Comparison of ENCODE assay signal across 8 cellular contexts in the genomic region with DNA sequence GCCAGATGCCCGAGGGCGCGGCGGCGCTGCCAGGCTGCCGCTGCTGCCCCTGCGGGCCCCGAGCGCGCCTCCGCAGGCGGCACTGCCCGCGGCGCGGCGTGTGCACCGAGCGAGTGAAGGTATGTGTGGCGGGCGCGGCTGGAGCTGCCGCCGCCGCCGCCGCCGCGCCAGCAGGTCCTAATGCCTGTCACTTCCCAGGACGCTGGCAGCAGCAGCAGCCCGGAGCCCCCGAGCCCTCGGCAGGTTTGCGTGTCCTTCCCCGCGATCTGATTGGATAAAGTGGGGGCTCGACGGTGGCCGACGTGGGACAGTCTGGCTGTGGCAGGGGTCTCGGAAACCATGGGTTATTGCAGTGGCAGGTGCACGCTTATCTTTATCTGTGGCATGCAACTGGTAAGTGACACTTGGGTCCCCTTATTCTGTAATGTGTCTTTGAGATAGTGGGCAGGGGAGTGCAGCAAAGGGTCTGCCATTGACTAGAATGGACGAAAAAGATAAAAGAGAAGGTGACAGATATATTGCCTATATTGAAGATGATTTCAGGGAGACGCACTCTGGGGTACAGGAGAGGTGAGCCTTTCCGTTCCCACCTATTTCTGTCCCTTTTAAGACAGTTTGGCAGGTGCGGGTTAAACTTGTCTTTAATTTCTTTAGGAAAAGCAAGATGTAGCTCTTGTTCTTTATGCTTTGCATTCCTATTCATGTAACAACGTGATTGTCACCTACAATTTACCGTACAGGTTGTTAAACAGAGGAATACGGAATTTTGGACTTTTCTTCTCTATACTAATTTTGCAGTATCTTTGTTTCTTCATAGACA. TPM values are rescaled to one million over a fixed set of nuclear protein-coding genes. Genes with fewer than 3 reads are reported as not detected.
DNase-seq lines count a peak whose midpoint lies in the region; ATAC-seq and TF ChIP-seq lines count a peak whose summit lies in the region.

A gene (plus strand): TSS at position 4 of the 820 bp plus-strand sequence.

- no peaks in the 10 kb centered on the region for H3K36me3 ChIP-seq in CD4-positive, CD25-positive, alpha-beta regulatory T cell (ENCODE audit: control insufficient read depth, insufficient read depth, low read length)
- H3K36me3 ChIP-seq in SJSA1 (no peaks in the 10 kb centered on the region), mucosa of descending colon (ENCODE audit: low read depth) (no peaks in the 10 kb centered on the region)

- peaks cover 0 to 15% (median 6%) of the 10 kb centered on the region in 4 donors for H3K4me1 Mint-ChIP-seq in CD4-positive, CD25-positive, alpha-beta regulatory T cell
- H3K4me1 Mint-ChIP-seq in endothelial cell (ENCODE audit: unreplicated experiment): peaks cover 6% of the 10 kb centered on the region
- peaks cover 15% of the 10 kb centered on the region for H3K4me1 Mint-ChIP-seq in type B pancreatic cell (ENCODE audit: unreplicated experiment)

- H3K9me3 Mint-ChIP-seq in CD4-positive, CD25-positive, alpha-beta regulatory T cell: peaks cover 0 to 2% (median 0%) of the 10 kb centered on the region in 7 donors
- H3K9me3 Mint-ChIP-seq in endothelial cell (ENCODE audit: unreplicated experiment) (no peaks in the 10 kb centered on the region), type B pancreatic cell (no peaks in the 10 kb centered on the region)

- peaks cover 3% of the 10 kb centered on the region for H3K4me1 ChIP-seq in CD4-positive, CD25-positive, alpha-beta regulatory T cell (ENCODE audit: control insufficient read depth, insufficient read depth, low read length, poor library complexity, severe bottlenecking)
- H3K4me1 ChIP-seq in SJSA1 (replicated peaks) (peaks cover 7% of the 10 kb centered on the region), mucosa of descending colon (ENCODE audit: low read depth) (peaks cover 8% of the 10 kb centered on the region)

- no peaks in the 10 kb centered on the region for H3K9me3 ChIP-seq in CD4-positive, CD25-positive, alpha-beta regulatory T cell (ENCODE audit: control insufficient read depth in 2 of 2, low read length in 2 of 2)
- H3K9me3 ChIP-seq in SJSA1 (replicated peaks) (no peaks in the 10 kb centered on the region), mucosa of descending colon (no peaks in the 10 kb centered on the region)

- intact Hi-C loops in mucosa of descending colon (cut with DNase I, micrococcal nuclease): no loop called here

- peak within 1 kb of the TSS in 3 of 4 donors; percentile 34 to 70 (median 51) for H3K4me3 Mint-ChIP-seq in CD4-positive, CD25-positive, alpha-beta regulatory T cell
- H3K4me3 Mint-ChIP-seq in endothelial cell (ENCODE audit: unreplicated experiment) (peak within 1 kb of the TSS; percentile 94), type B pancreatic cell (peak within 1 kb of the TSS; percentile 92)

- peaks cover 24% of the 10 kb centered on the region for H3K27me3 Mint-ChIP-seq in CD4-positive, CD25-positive, alpha-beta regulatory T cell
- peaks cover 4% of the 10 kb centered on the region for H3K27me3 Mint-ChIP-seq in endothelial cell (ENCODE audit: unreplicated experiment)
- H3K27me3 Mint-ChIP-seq in type B pancreatic cell: peaks cover 74% of the 10 kb centered on the region

- peaks cover 11% of the 10 kb centered on the region for H3K27me3 ChIP-seq in CD4-positive, CD25-positive, alpha-beta regulatory T cell (ENCODE audit: control insufficient read depth, insufficient read depth, low read length)
- H3K27me3 ChIP-seq in SJSA1 (replicated peaks): peaks cover 60% of the 10 kb centered on the region

- no peak within 1 kb of the TSS for H3K4me3 ChIP-seq in CD4-positive, CD25-positive, alpha-beta regulatory T cell (ENCODE audit: low read depth, low read length)
- H3K4me3 ChIP-seq in SJSA1 (peak within 1 kb of the TSS; percentile 19), mucosa of descending colon (no peak within 1 kb of the TSS)

- TF ChIP-seq CTCF in endothelial cell (IDR thresholded peaks at IDR 0.05; ENCODE audit: unreplicated experiment): no peak
- TF ChIP-seq CTCF in mucosa of descending colon (IDR thresholded peaks at IDR 0.05): no peak
- TF ChIP-seq CTCF in type B pancreatic cell (conservative IDR thresholded peaks at IDR 0.05): no peak

- H3K36me3 Mint-ChIP-seq in CD4-positive, CD25-positive, alpha-beta regulatory T cell: no peaks in the 10 kb centered on the region
- no peaks in the 10 kb centered on the region for H3K36me3 Mint-ChIP-seq in endothelial cell (ENCODE audit: low read depth, unreplicated experiment)
- no peaks in the 10 kb centered on the region for H3K36me3 Mint-ChIP-seq in type B pancreatic cell

- no peak for DNase-seq in CD4-positive, CD25-positive, alpha-beta regulatory T cell
- DNase-seq in SJSA1 (ENCODE audit: low read depth in 1 of 2, low spot score in 2 of 2) (no peak), endothelial cell (ENCODE audit: low spot score) (peak; percentile 65), mucosa of descending colon (peak; percentile 3 to 46 (median 19)), type B pancreatic cell (ENCODE audit: extremely low spot score, unreplicated experiment) (peak; percentile 72), dedifferentiated amniotic fluid mesenchymal stem cell (ENCODE audit: extremely low spot score) (no peak)

- no peak within 1 kb of the TSS for H3K27ac ChIP-seq in CD4-positive, CD25-positive, alpha-beta regulatory T cell (ENCODE audit: insufficient read depth, low read length, poor library complexity, severe bottlenecking)
- H3K27ac ChIP-seq in SJSA1: no peak within 1 kb of the TSS

- no peak for ATAC-seq in CD4-positive, CD25-positive, alpha-beta regulatory T cell (ENCODE audit: low read depth in 2 of 2)
- ATAC-seq in GM19324 (IDR thresholded peaks at IDR 0.05; ENCODE audit: low FRiP score, unreplicated experiment) (peak; percentile 34), HG03460 (IDR thresholded peaks at IDR 0.05; ENCODE audit: unreplicated experiment) (peak; percentile 24), mucosa of descending colon (peak; percentile 38)

- no peak within 1 kb of the TSS for H3K27ac Mint-ChIP-seq in CD4-positive, CD25-positive, alpha-beta regulatory T cell
- H3K27ac Mint-ChIP-seq in endothelial cell (ENCODE audit: unreplicated experiment) (no peak within 1 kb of the TSS), type B pancreatic cell (peak within 1 kb of the TSS; percentile 35)

RNA-seq across cellular contexts. Expression of the gene that starts here (rescaled TPM):
- total RNA-seq in CD4-positive, CD25-positive, alpha-beta regulatory T cell: not detected
- not detected for polyA plus RNA-seq in CD4-positive, CD25-positive, alpha-beta regulatory T cell
- total RNA-seq in SJSA1 (2014; rRNA removed; shearing (Covaris generic)): not detected in 2 replicates
- total RNA-seq in endothelial cell (ENCODE audit: unreplicated experiment): 9.5 TPM
- total RNA-seq in mucosa of descending colon: 1 to 10 TPM in 1 of 3 donors, under 1 TPM in 2; 0.34 to 4.7 (median 0.69) TPM
- 0.81 and 1.7 TPM in 2 replicates for total RNA-seq in type B pancreatic cell (ENCODE audit: low replicate concordance)

Comparison
In these comparisons a context has a peak if more than half of its experiments do, and no peak if none do; other contexts are left out.
1. ATAC-seq: peak in GM19324 (single experiment), HG03460 (single experiment) and mucosa of descending colon (single experiment); none in CD4-positive, CD25-positive, alpha-beta regulatory T cell (0 of 2).
2. DNase-seq: peak in endothelial cell (single experiment), mucosa of descending colon (3 of 3) and type B pancreatic cell (single experiment); none in CD4-positive, CD25-positive, alpha-beta regulatory T cell (0 of 3), SJSA1 (0 of 2) and dedifferentiated amniotic fluid mesenchymal stem cell (single experiment).
3. Peak in every context shown above with its lines, with median percentiles within 50 percentile points of each other: H3K4me3 Mint-ChIP-seq.